Comparison of ENCODE assay signal across 8 cellular contexts in genomic region chrX:130110379-130111219, GRCh38. TPM values are rescaled to one million over a fixed set of nuclear protein-coding genes. Genes with fewer than 3 reads are reported as not detected.
DNase-seq lines count a peak whose midpoint lies in the region; ATAC-seq and TF ChIP-seq lines count a peak whose summit lies in the region.

TSS of gene ELF4 (minus strand) at chrX:130110497. CDS start at chrX:130081330, 29,167 bp downstream.

- no peaks in the 10 kb centered on the region for H3K27me3 Mint-ChIP-seq in activated T-helper 17 cell treated with anti-CD3 and anti-CD28 coated beads, Interleukin-2, amount 50 U/mL, for 72 hours

- peak within 1 kb of the TSS; percentile 73 for H3K27ac Mint-ChIP-seq in activated T-helper 17 cell treated with anti-CD3 and anti-CD28 coated beads, Interleukin-2, amount 50 U/mL, for 72 hours

- H3K36me3 Mint-ChIP-seq in activated T-helper 17 cell treated with anti-CD3 and anti-CD28 coated beads, Interleukin-2, amount 50 U/mL, for 72 hours (ENCODE audit: low read depth), result peaks cover 12% of the 10 kb centered on the region

- peak; percentile 37 for ATAC-seq in HG03025 (IDR thresholded peaks at IDR 0.05; ENCODE audit: low FRiP score, unreplicated experiment)
- peak; percentile 65 for ATAC-seq in activated T-helper 17 cell treated with anti-CD3 and anti-CD28 coated beads, Interleukin-2, amount 50 U/mL, for 72 hours (replicated peaks)

- H3K4me2 ChIP-seq in OCI-LY7 (ENCODE audit: low read length), result peak within 1 kb of the TSS; percentile 95
- peak within 1 kb of the TSS; percentile 81 for H3K4me2 ChIP-seq in osteoblast (ENCODE audit: insufficient read depth, low read length)

- H3K27ac ChIP-seq in OCI-LY7 (ENCODE audit: low read depth, low read length, poor library complexity, severe bottlenecking) (peak within 1 kb of the TSS; percentile 74), osteoblast (ENCODE audit: low read depth, low read length) (peak within 1 kb of the TSS; percentile 73)

- H3K4me3 ChIP-seq in OCI-LY7 (ENCODE audit: low read depth, low read length, poor library complexity, severe bottlenecking) (peak within 1 kb of the TSS; percentile 85), fibroblast of villous mesenchyme (ENCODE audit: low read depth, low read length) (peak within 1 kb of the TSS; percentile 67), osteoblast (ENCODE audit: insufficient read depth, low read length) (peak within 1 kb of the TSS; percentile 75)

- H2AFZ ChIP-seq in OCI-LY7 (ENCODE audit: low read length), result peak within 1 kb of the TSS; percentile 86; the same call in 1 of the 2 replicates
- H2AFZ ChIP-seq in osteoblast (ENCODE audit: low read length), result peak within 1 kb of the TSS; percentile 65

- peak; percentile 41 for DNase-seq in NCI-H2196 (lab: John Stamatoyannopoulos, UW; ENCODE audit: unreplicated experiment)
- DNase-seq in NCI-H2196 treated with DMSO at 0.1 percent for 48 hours (lab: John Stamatoyannopoulos, UW; ENCODE audit: unreplicated experiment), result no peak
- peak; percentile 64 for DNase-seq in OCI-LY7 (ENCODE audit: low spot score)
- DNase-seq in fibroblast of villous mesenchyme (ENCODE audit: low read depth), result peak; percentile 61
- peak; percentile 95 for DNase-seq in osteoblast (ENCODE audit: insufficient read length, low spot score, missing footprints)
- no peak for DNase-seq in NCI-H2081 treated with DMSO at 0.1 percent for 48 hours (lab: John Stamatoyannopoulos, UW)

- POLR2A ChIA-PET in OCI-LY7 (lab: Charles Lee), result interaction anchor here (0.6 to 2.8 kb wide), 2 partner anchors 29 to 41 kb away, joined by 3 to 12 read pairs; no protein-coding TSS in a partner anchor

- H3K9me2 ChIP-seq in OCI-LY7 (ENCODE audit: insufficient read depth, low read length), result no peaks in the 10 kb centered on the region

- H4K20me1 ChIP-seq in OCI-LY7 (ENCODE audit: insufficient read depth, low read length) (no peaks in the 10 kb centered on the region), osteoblast (ENCODE audit: insufficient read depth, low read length) (peaks cover 22% of the 10 kb centered on the region)

- no TSS peak for BruUV-seq in OCI-LY7 (replicated peaks; lab: Mats Ljungman, UMichigan)

- peaks cover 19% of the 10 kb centered on the region for H3K4me1 Mint-ChIP-seq in activated T-helper 17 cell treated with anti-CD3 and anti-CD28 coated beads, Interleukin-2, amount 50 U/mL, for 72 hours

- intact Hi-C loops in OCI-LY7 (cut with micrococcal nuclease; ENCODE audit: unreplicated experiment), result loop anchor here (1.0 kb wide), 2 partner anchors 25 to 56 kb away; no protein-coding TSS in a partner anchor

- peaks cover 19% of the 10 kb centered on the region for H3K4me1 ChIP-seq in OCI-LY7 (ENCODE audit: insufficient read depth, low read length, poor library complexity, severe bottlenecking)
- H3K4me1 ChIP-seq in osteoblast (ENCODE audit: insufficient read depth, low read length), result peaks cover 29% of the 10 kb centered on the region

- H3K9me3 ChIP-seq in OCI-LY7 (ENCODE audit: low read length), result no peaks in the 10 kb centered on the region
- no peaks in the 10 kb centered on the region for H3K9me3 ChIP-seq in osteoblast (ENCODE audit: low read depth, low read length)

- H3K79me2 ChIP-seq in OCI-LY7 (ENCODE audit: insufficient read depth, low read depth, low read length) (peaks cover 31% of the 10 kb centered on the region; the same call in 1 of the 2 replicates), osteoblast (ENCODE audit: insufficient read depth, low read length) (peaks cover 38% of the 10 kb centered on the region)

- no peak for TF ChIP-seq CTCF in OCI-LY7 (conservative IDR thresholded peaks at IDR 0.05; ENCODE audit: low read length)
- TF ChIP-seq CTCF in fibroblast of villous mesenchyme (IDR thresholded peaks at IDR 0.05; ENCODE audit: insufficient read depth, low read depth, low read length), result no peak
- TF ChIP-seq CTCF in osteoblast (IDR thresholded peaks at IDR 0.05; ENCODE audit: extremely low read depth, low read depth, low read length), result no peak

- CTCF ChIA-PET in OCI-LY7 (lab: Charles Lee; ENCODE audit: unreplicated experiment), result interaction anchor here (0.6 to 1.7 kb wide), 2 partner anchors 26 to 29 kb away, joined by 3 to 5 read pairs; no protein-coding TSS in a partner anchor

- H3K36me3 ChIP-seq in OCI-LY7 (ENCODE audit: insufficient read depth, low read length) (no peaks in the 10 kb centered on the region), osteoblast (ENCODE audit: insufficient read depth, low read length) (no peaks in the 10 kb centered on the region)

- H3K27me3 ChIP-seq in osteoblast (ENCODE audit: insufficient read depth, low read length), result no peaks in the 10 kb centered on the region

- no peaks in the 10 kb centered on the region for H3K9me3 Mint-ChIP-seq in activated T-helper 17 cell treated with anti-CD3 and anti-CD28 coated beads, Interleukin-2, amount 50 U/mL, for 72 hours

- H3K4me3 Mint-ChIP-seq in activated T-helper 17 cell treated with anti-CD3 and anti-CD28 coated beads, Interleukin-2, amount 50 U/mL, for 72 hours, result peak within 1 kb of the TSS; percentile 81

RNA-seq across cellular contexts. Expression of gene ELF4, which starts in this region (rescaled TPM):
- 13.4 and 15.0 TPM in 2 replicates for total RNA-seq in OCI-LY7 (2014; rRNA removed; shearing (Covaris generic))
- 24.9 and 27.3 TPM in 2 replicates for total RNA-seq in OCI-LY7 (2022)
- 10 to 100 TPM; 23.5 to 25.6 TPM for total RNA-seq in activated T-helper 17 cell treated with anti-CD3 and anti-CD28 coated beads, Interleukin-2, amount 50 U/mL, for 72 hours
- total RNA-seq in fibroblast of villous mesenchyme, result 16.4 and 21.3 TPM in 2 replicates
- total RNA-seq in osteoblast, result 24.8 and 25.0 TPM in 2 replicates

Comparison
In these comparisons a context has a peak if more than half of its experiments do, and no peak if none do; other contexts are left out.
1. DNase-seq: peak in NCI-H2196 (single experiment), OCI-LY7 (single experiment), fibroblast of villous mesenchyme (single experiment) and osteoblast (single experiment); none in NCI-H2196 treated with DMSO at 0.1 percent for 48 hours (single experiment) and NCI-H2081 treated with DMSO at 0.1 percent for 48 hours (single experiment).
2. Peak in every context shown above with its lines, with median percentiles within 50 percentile points of each other: H3K4me3 ChIP-seq.